In genomic region chr13:64074989-64075474, GRCh38 we compare ENCODE assay signal across 27 cellular contexts.
DNase-seq lines count a peak whose midpoint lies in the region; ATAC-seq and TF ChIP-seq lines count a peak whose summit lies in the region.
"Had no signal": no experiment of that assay in that cellular context is flagged by ENCODE, and none has a peak within 500 bp of the region (broad histone marks: within the 10 kb centered on the region; RNA-seq: fewer than 3 reads in every experiment).

No MANE protein-coding gene starts in this region.

- peaks cover 4% of the 10 kb centered on the region for H3K4me1 Mint-ChIP-seq in activated naive CD8-positive, alpha-beta T cell treated with anti-CD3 and anti-CD28 coated beads for 36 hours
- no peaks in the 10 kb centered on the region for H3K4me1 Mint-ChIP-seq in activated naive CD8-positive, alpha-beta T cell treated with anti-CD3 and anti-CD28 coated beads, Interleukin-2, amount 50 U/mL, for 24 hours
- no peaks in the 10 kb centered on the region for H3K4me1 Mint-ChIP-seq in activated CD8-positive, alpha-beta T cell treated with anti-CD3 and anti-CD28 coated beads, Interleukin-2, amount 10 ng/mL, durations not matched to agents 7 days and 5 days (ENCODE audit: low read depth)
- H3K4me1 Mint-ChIP-seq: activated CD4-positive, alpha-beta T cell treated with anti-CD3 and anti-CD28 coated beads, Interleukin-2, amount 10 ng/mL, durations not matched to agents 24 days and 14 days; activated CD8-positive, alpha-beta memory T cell treated with anti-CD3 and anti-CD28 coated beads, Interleukin-2, amount 10 ng/mL, durations not matched to agents 7 days and 5 days; activated naive CD4-positive, alpha-beta T cell treated with anti-CD3 and anti-CD28 coated beads, Interleukin-2, amount 10 ng/mL, durations not matched to agents 7 days and 5 days; B cell; H9; memory B cell had no signal

- no peaks in the 10 kb centered on the region for H3K36me3 ChIP-seq in upper lobe of right lung
- H3K36me3 ChIP-seq: neutrophil, prostate gland had no signal

- no peak overlapping the region for H3K27ac ChIP-seq in upper lobe of right lung
- H3K27ac ChIP-seq: A549, neutrophil, prostate gland had no signal

- TF ChIP-seq CTCF in upper lobe of right lung (IDR thresholded peaks at IDR 0.05), result no peak

- H3K36me3 Mint-ChIP-seq in activated naive CD8-positive, alpha-beta T cell treated with anti-CD3 and anti-CD28 coated beads for 36 hours, result no peaks in the 10 kb centered on the region
- no peaks in the 10 kb centered on the region for H3K36me3 Mint-ChIP-seq in activated naive CD8-positive, alpha-beta T cell treated with anti-CD3 and anti-CD28 coated beads, Interleukin-2, amount 50 U/mL, for 24 hours (ENCODE audit: low read depth)
- H3K36me3 Mint-ChIP-seq in activated CD8-positive, alpha-beta T cell treated with anti-CD3 and anti-CD28 coated beads, Interleukin-2, amount 10 ng/mL, durations not matched to agents 7 days and 5 days (ENCODE audit: low read depth), result no peaks in the 10 kb centered on the region
- H3K36me3 Mint-ChIP-seq: activated CD8-positive, alpha-beta memory T cell treated with anti-CD3 and anti-CD28 coated beads, Interleukin-2, amount 10 ng/mL, durations not matched to agents 7 days and 5 days; activated naive CD4-positive, alpha-beta T cell treated with anti-CD3 and anti-CD28 coated beads, Interleukin-2, amount 10 ng/mL, durations not matched to agents 7 days and 5 days; memory B cell; type B pancreatic cell had no signal

- H3K4me1 ChIP-seq in upper lobe of right lung, result no peaks in the 10 kb centered on the region
- H3K4me1 ChIP-seq: A549, prostate gland had no signal

- CTCF ChIA-PET in activated CD8-positive, alpha-beta T cell treated with anti-CD3 and anti-CD28 coated beads, Interleukin-2, amount 10 ng/mL, durations not matched to agents 7 days and 5 days (lab: Charles Lee), result no interaction called here

- H3K9me3 Mint-ChIP-seq in activated naive CD8-positive, alpha-beta T cell treated with anti-CD3 and anti-CD28 coated beads for 36 hours, result no peaks in the 10 kb centered on the region
- H3K9me3 Mint-ChIP-seq in activated naive CD8-positive, alpha-beta T cell treated with anti-CD3 and anti-CD28 coated beads, Interleukin-2, amount 50 U/mL, for 24 hours, result no peaks in the 10 kb centered on the region
- peaks cover 3% of the 10 kb centered on the region for H3K9me3 Mint-ChIP-seq in activated CD8-positive, alpha-beta T cell treated with anti-CD3 and anti-CD28 coated beads, Interleukin-2, amount 10 ng/mL, durations not matched to agents 7 days and 5 days (ENCODE audit: insufficient read depth)
- H3K9me3 Mint-ChIP-seq: activated CD4-positive, alpha-beta T cell treated with anti-CD3 and anti-CD28 coated beads, Interleukin-2, amount 10 ng/mL, durations not matched to agents 24 days and 14 days; type B pancreatic cell had no signal

- intact Hi-C loops in upper lobe of right lung (cut with DNase I), result no loop called here

- ATAC-seq in activated naive CD8-positive, alpha-beta T cell treated with anti-CD3 and anti-CD28 coated beads, Interleukin-2, amount 50 U/mL, for 24 hours, result no peak
- peak; percentile 10 for ATAC-seq in upper lobe of right lung
- no peak for ATAC-seq in GM18519 (IDR thresholded peaks at IDR 0.05; ENCODE audit: low FRiP score, unreplicated experiment)
- ATAC-seq in HG02981 (IDR thresholded peaks at IDR 0.05; ENCODE audit: unreplicated experiment), result no peak
- no peak for ATAC-seq in activated CD8-positive, alpha-beta T cell treated with anti-CD3 and anti-CD28 coated beads, Interleukin-2, amount 10 ng/mL, durations not matched to agents 7 days and 5 days
- ATAC-seq: A549; activated CD8-positive, alpha-beta memory T cell treated with anti-CD3 and anti-CD28 coated beads, Interleukin-2, amount 10 ng/mL, durations not matched to agents 7 days and 5 days; activated T-cell treated with anti-CD3 and anti-CD28 coated beads, Interleukin-2, amount 50 U/mL, for 72 hours; esophagus mucosa; left cardiac atrium had no signal

- H3K27ac Mint-ChIP-seq in activated naive CD8-positive, alpha-beta T cell treated with anti-CD3 and anti-CD28 coated beads for 36 hours, result no peak overlapping the region
- H3K27ac Mint-ChIP-seq in activated naive CD8-positive, alpha-beta T cell treated with anti-CD3 and anti-CD28 coated beads, Interleukin-2, amount 50 U/mL, for 24 hours, result no peak overlapping the region
- no peak overlapping the region for H3K27ac Mint-ChIP-seq in activated CD8-positive, alpha-beta T cell treated with anti-CD3 and anti-CD28 coated beads, Interleukin-2, amount 10 ng/mL, durations not matched to agents 7 days and 5 days
- H3K27ac Mint-ChIP-seq: activated CD4-positive, alpha-beta T cell treated with anti-CD3 and anti-CD28 coated beads, Interleukin-2, amount 10 ng/mL, durations not matched to agents 24 days and 14 days; activated CD8-positive, alpha-beta memory T cell treated with anti-CD3 and anti-CD28 coated beads, Interleukin-2, amount 10 ng/mL, durations not matched to agents 7 days and 5 days; activated naive CD4-positive, alpha-beta T cell treated with anti-CD3 and anti-CD28 coated beads, Interleukin-2, amount 10 ng/mL, durations not matched to agents 7 days and 5 days; activated T-cell treated with anti-CD3 and anti-CD28 coated beads, Interleukin-2, amount 50 U/mL, for 72 hours; B cell; H9; memory B cell; type B pancreatic cell had no signal

- H3K9me3 ChIP-seq in upper lobe of right lung, result no peaks in the 10 kb centered on the region
- H3K9me3 ChIP-seq: A549, neutrophil, prostate gland had no signal

- DNase-seq in activated naive CD8-positive, alpha-beta T cell treated with anti-CD3 and anti-CD28 coated beads for 36 hours, result no peak
- no peak for DNase-seq in activated naive CD8-positive, alpha-beta T cell treated with anti-CD3 and anti-CD28 coated beads, Interleukin-2, amount 50 U/mL, for 24 hours
- DNase-seq in NCI-H1105 treated with DMSO at 0.1 percent for 48 hours (lab: John Stamatoyannopoulos, UW), result peak; percentile 70
- DNase-seq in SW 1271 (lab: John Stamatoyannopoulos, UW), result peak; percentile 43 to 50
- DNase-seq in upper lobe of right lung, result no peak
- DNase-seq in activated CD8-positive, alpha-beta T cell treated with anti-CD3 and anti-CD28 coated beads, Interleukin-2, amount 10 ng/mL, durations not matched to agents 7 days and 5 days, result no peak
- DNase-seq: activated CD4-positive, alpha-beta T cell treated with anti-CD3 and anti-CD28 coated beads, Interleukin-2, amount 10 ng/mL, durations not matched to agents 24 days and 14 days; activated CD8-positive, alpha-beta memory T cell treated with anti-CD3 and anti-CD28 coated beads, Interleukin-2, amount 10 ng/mL, durations not matched to agents 7 days and 5 days; activated naive CD4-positive, alpha-beta T cell treated with anti-CD3 and anti-CD28 coated beads, Interleukin-2, amount 10 ng/mL, durations not matched to agents 7 days and 5 days; activated T-cell treated with anti-CD3 and anti-CD28 coated beads, Interleukin-2, amount 50 U/mL, for 72 hours; anterior cingulate cortex; cortex of kidney; foreskin melanocyte; H9; left cardiac atrium; NCI-H1417 treated with DMSO at 0.1 percent for 48 hours; NCI-H69; stimulated activated CD4-positive, alpha-beta T cell treated with anti-CD3 and anti-CD28 coated beads, Interleukin-1b, Interleukin-23, amount 100 ng/mL, for 48 hours had no signal

- POLR2A ChIA-PET in activated CD8-positive, alpha-beta T cell treated with anti-CD3 and anti-CD28 coated beads, Interleukin-2, amount 10 ng/mL, durations not matched to agents 7 days and 5 days (lab: Charles Lee), result no interaction called here

- H3K4me3 ChIP-seq in upper lobe of right lung, result no peak overlapping the region
- H3K4me3 ChIP-seq: A549, prostate gland had no signal

- no peaks in the 10 kb centered on the region for H3K27me3 Mint-ChIP-seq in activated naive CD8-positive, alpha-beta T cell treated with anti-CD3 and anti-CD28 coated beads for 36 hours
- no peaks in the 10 kb centered on the region for H3K27me3 Mint-ChIP-seq in activated naive CD8-positive, alpha-beta T cell treated with anti-CD3 and anti-CD28 coated beads, Interleukin-2, amount 50 U/mL, for 24 hours
- H3K27me3 Mint-ChIP-seq in activated CD8-positive, alpha-beta T cell treated with anti-CD3 and anti-CD28 coated beads, Interleukin-2, amount 10 ng/mL, durations not matched to agents 7 days and 5 days (ENCODE audit: low read depth), result no peaks in the 10 kb centered on the region
- H3K27me3 Mint-ChIP-seq: activated CD4-positive, alpha-beta T cell treated with anti-CD3 and anti-CD28 coated beads, Interleukin-2, amount 10 ng/mL, durations not matched to agents 24 days and 14 days; activated CD8-positive, alpha-beta memory T cell treated with anti-CD3 and anti-CD28 coated beads, Interleukin-2, amount 10 ng/mL, durations not matched to agents 7 days and 5 days; activated naive CD4-positive, alpha-beta T cell treated with anti-CD3 and anti-CD28 coated beads, Interleukin-2, amount 10 ng/mL, durations not matched to agents 7 days and 5 days; B cell; memory B cell; type B pancreatic cell had no signal

- H3K27me3 ChIP-seq in upper lobe of right lung, result no peaks in the 10 kb centered on the region
- H3K27me3 ChIP-seq: neutrophil had no signal

- H3K4me3 Mint-ChIP-seq in activated naive CD8-positive, alpha-beta T cell treated with anti-CD3 and anti-CD28 coated beads for 36 hours, result peak overlapping the region; percentile 56
- H3K4me3 Mint-ChIP-seq in activated naive CD8-positive, alpha-beta T cell treated with anti-CD3 and anti-CD28 coated beads, Interleukin-2, amount 50 U/mL, for 24 hours, result no peak overlapping the region
- H3K4me3 Mint-ChIP-seq in activated CD8-positive, alpha-beta T cell treated with anti-CD3 and anti-CD28 coated beads, Interleukin-2, amount 10 ng/mL, durations not matched to agents 7 days and 5 days, result no peak overlapping the region
- H3K4me3 Mint-ChIP-seq: activated CD4-positive, alpha-beta T cell treated with anti-CD3 and anti-CD28 coated beads, Interleukin-2, amount 10 ng/mL, durations not matched to agents 24 days and 14 days; activated CD8-positive, alpha-beta memory T cell treated with anti-CD3 and anti-CD28 coated beads, Interleukin-2, amount 10 ng/mL, durations not matched to agents 7 days and 5 days; activated naive CD4-positive, alpha-beta T cell treated with anti-CD3 and anti-CD28 coated beads, Interleukin-2, amount 10 ng/mL, durations not matched to agents 7 days and 5 days; activated T-cell treated with anti-CD3 and anti-CD28 coated beads, Interleukin-2, amount 50 U/mL, for 72 hours; B cell; H9; memory B cell; type B pancreatic cell had no signal

Comparison
In these comparisons a context has a peak if more than half of its experiments do, and no peak if none do; other contexts are left out.
1. DNase-seq: peak in NCI-H1105 treated with DMSO at 0.1 percent for 48 hours (single experiment) and SW 1271 (2 of 2); none in activated naive CD8-positive, alpha-beta T cell treated with anti-CD3 and anti-CD28 coated beads for 36 hours (single experiment), activated naive CD8-positive, alpha-beta T cell treated with anti-CD3 and anti-CD28 coated beads, Interleukin-2, amount 50 U/mL, for 24 hours (single experiment), upper lobe of right lung (single experiment) and activated CD8-positive, alpha-beta T cell treated with anti-CD3 and anti-CD28 coated beads, Interleukin-2, amount 10 ng/mL, durations not matched to agents 7 days and 5 days (single experiment).